9 cellular contexts compared by ENCODE assay signal in genomic region chr1:93904228-93904627, GRCh38. TPM values are rescaled to one million over a fixed set of nuclear protein-coding genes. Genes with fewer than 3 reads are reported as not detected.
DNase-seq lines count a peak whose midpoint lies in the region; TF ChIP-seq lines count a peak whose summit lies in the region.
"Had no signal": no experiment of that assay in that cellular context is flagged by ENCODE, and none has a peak within 500 bp of the region (broad histone marks: within the 10 kb centered on the region; RNA-seq: fewer than 3 reads in every experiment).

No MANE protein-coding gene starts in this region.

- no peak for TF ChIP-seq CTCF in mammary epithelial cell (conservative IDR thresholded peaks at IDR 0.05 in 1 of 2, IDR thresholded peaks at IDR 0.05 in 1 of 2; ENCODE audit: extremely low read depth in 1 of 2, insufficient read depth in 1 of 2, low read depth in 1 of 2, low read length in 2 of 2)
- no peak for TF ChIP-seq CTCF in MCF 10A (IDR thresholded peaks at IDR 0.05; ENCODE audit: unreplicated experiment)
- no peak for TF ChIP-seq CTCF in PC-9 (conservative IDR thresholded peaks at IDR 0.05)
- no peak for TF ChIP-seq CTCF in fibroblast of lung (conservative IDR thresholded peaks at IDR 0.05 in 1 of 2, IDR thresholded peaks at IDR 0.05 in 1 of 2; ENCODE audit: low read depth in 1 of 2, low read length in 2 of 2)

- H3K4me1 Mint-ChIP-seq in MCF 10A (ENCODE audit: insufficient read depth, unreplicated experiment) = peaks cover 16% of the 10 kb centered on the region

- H3K4me2 ChIP-seq in mammary epithelial cell (ENCODE audit: insufficient read depth, low read depth, low read length) = peak overlapping the region; percentile 93
- H3K4me2 ChIP-seq in PC-9 = peak overlapping the region; percentile 92
- H3K4me2 ChIP-seq in fibroblast of lung (ENCODE audit: extremely low read depth, insufficient read depth, low read length) = no peak overlapping the region

- DNase-seq in mammary epithelial cell (peak; percentile 2), MCF 10A (ENCODE audit: unreplicated experiment) (no peak), PC-9 (peak in 1 of 2 experiments; percentile 28), fibroblast of lung (ENCODE audit: low read depth in 2 of 2) (peak; percentile 2 to 34), AG08396 (ENCODE audit: low spot score) (no peak), NCI-H2029 (lab: John Stamatoyannopoulos, UW) (no peak), posterior cingulate gyrus (no peak), NCI-H345 (lab: John Stamatoyannopoulos, UW) (no peak)
- DNase-seq: heart left ventricle had no signal

- H3K9ac ChIP-seq in mammary epithelial cell (ENCODE audit: insufficient read depth, low read length) (no peak overlapping the region), fibroblast of lung (ENCODE audit: insufficient read depth, low read length) (no peak overlapping the region)

- POLR2A ChIA-PET in MCF 10A (lab: Yijun Ruan, JAX) (interaction anchor here (2.6 kb wide), 1 partner anchor 25 kb away, joined by 9 read pairs; the partner anchor contains the start of gene DNTTIP2), PC-9 (lab: Charles Lee; ENCODE audit: unreplicated experiment) (interaction anchor here (0.6 kb wide), 1 partner anchor 214 kb away, joined by 3 read pairs; no protein-coding TSS in a partner anchor)

- H3K27ac ChIP-seq in mammary epithelial cell (ENCODE audit: insufficient read depth, low read depth, low read length) = peak overlapping the region; percentile 29
- H3K27ac ChIP-seq in PC-9 = peak overlapping the region; percentile 80
- no peak overlapping the region for H3K27ac ChIP-seq in fibroblast of lung (ENCODE audit: insufficient read depth, low read length)

- H3F3A ChIP-seq in PC-9 (ENCODE audit: insufficient read depth, low read depth) = peaks cover 55% of the 10 kb centered on the region

- H3K4me3 ChIP-seq in mammary epithelial cell (replicated peaks in 1 of 3; ENCODE audit: insufficient read depth in 1 of 3, low read depth in 2 of 3, low read length in 3 of 3) = peak overlapping the region in 2 of 3 experiments; percentile 7 to 90
- peak overlapping the region; percentile 68; the same call in 1 of the 2 replicates for H3K4me3 ChIP-seq in PC-9
- H3K4me3 ChIP-seq in fibroblast of lung (replicated peaks in 1 of 4; ENCODE audit: control extremely low read depth in 1 of 4, insufficient read depth in 1 of 4, low read depth in 3 of 4, low read length in 4 of 4) = no peak overlapping the region

- no peaks in the 10 kb centered on the region for H3K9me3 Mint-ChIP-seq in MCF 10A (ENCODE audit: unreplicated experiment)

- no peaks in the 10 kb centered on the region for H3K9me2 ChIP-seq in PC-9 (ENCODE audit: insufficient read depth)

- H3K4me3 Mint-ChIP-seq in MCF 10A (ENCODE audit: unreplicated experiment) = no peak overlapping the region

- no peaks in the 10 kb centered on the region for H3K27me3 ChIP-seq in mammary epithelial cell (ENCODE audit: insufficient read depth, low read length)
- H3K27me3 ChIP-seq in PC-9 (ENCODE audit: insufficient read depth, low read depth) = no peaks in the 10 kb centered on the region
- no peaks in the 10 kb centered on the region for H3K27me3 ChIP-seq in fibroblast of lung (ENCODE audit: control insufficient read depth, insufficient read depth, low read length)
- H3K27me3 ChIP-seq: heart left ventricle had no signal

- H3K4me1 ChIP-seq in mammary epithelial cell (ENCODE audit: insufficient read depth, low read length) (peaks cover 16% of the 10 kb centered on the region), PC-9 (replicated peaks; ENCODE audit: insufficient read depth) (peaks cover 37% of the 10 kb centered on the region), fibroblast of lung (ENCODE audit: control insufficient read depth, extremely low read depth, insufficient read depth, low read length) (peaks cover 3% of the 10 kb centered on the region)

- CTCF ChIA-PET in mammary epithelial cell (lab: Charles Lee; ENCODE audit: low non-redundant PET) (no interaction called here), MCF 10A (lab: Yijun Ruan, JAX) (no interaction called here), PC-9 (lab: Charles Lee) (no interaction called here)

- peaks cover 96% of the 10 kb centered on the region for H3K79me2 ChIP-seq in mammary epithelial cell (ENCODE audit: insufficient read depth, low read length)
- H3K79me2 ChIP-seq in PC-9 (ENCODE audit: low read depth) = peaks cover 98% of the 10 kb centered on the region
- H3K79me2 ChIP-seq in fibroblast of lung (ENCODE audit: control insufficient read depth, insufficient read depth, low read length) = peaks cover 48% of the 10 kb centered on the region

- H3K27me3 Mint-ChIP-seq in MCF 10A (ENCODE audit: insufficient read depth, unreplicated experiment) = no peaks in the 10 kb centered on the region

- 44% methylated on average over 2 of the region's 2 CpGs for WGBS in mammary epithelial cell (ENCODE audit: low coverage, missing lambda C conversion rate)

- BruUV-seq in mammary epithelial cell (replicated peaks; lab: Mats Ljungman, UMichigan) (no TSS peak), MCF 10A (replicated peaks; lab: Mats Ljungman, UMichigan) (no TSS peak), PC-9 (replicated peaks; lab: Mats Ljungman, UMichigan) (no TSS peak)

- in situ Hi-C loops in mammary epithelial cell (cut with MboI; ENCODE audit: low sequenced_read_pairs in 2 of 2) = no loop called here

- dilution Hi-C loops in mammary epithelial cell (cut with HindIII; ENCODE audit: low sequenced_read_pairs) = no loop called here

- H2AFZ ChIP-seq in mammary epithelial cell (ENCODE audit: low read depth, low read length) (no peak overlapping the region), PC-9 (no peak overlapping the region), fibroblast of lung (ENCODE audit: low read length) (no peak overlapping the region)

- no peak overlapping the region for H3K27ac Mint-ChIP-seq in MCF 10A (ENCODE audit: low read depth, unreplicated experiment)

- intact Hi-C loops in mammary epithelial cell (cut with micrococcal nuclease) (loop anchor here (10.0 kb wide), 1 partner anchor 331 kb away; the partner anchor contains the start of gene ARHGAP29), MCF 10A (cut with micrococcal nuclease) (no loop called here), PC-9 (cut with micrococcal nuclease; ENCODE audit: unreplicated experiment) (loop anchor here (5.0 kb wide), 1 partner anchor 558 kb away; no protein-coding TSS in a partner anchor), posterior cingulate gyrus (cut with DNase I) (no loop called here)

- H3K9me3 ChIP-seq in mammary epithelial cell (replicated peaks; ENCODE audit: insufficient read depth, low read length) = no peaks in the 10 kb centered on the region
- no peaks in the 10 kb centered on the region for H3K9me3 ChIP-seq in PC-9 (ENCODE audit: insufficient read depth, low read depth)
- no peaks in the 10 kb centered on the region for H3K9me3 ChIP-seq in fibroblast of lung (ENCODE audit: control insufficient read depth, insufficient read depth, low read depth, low read length)
- H3K9me3 ChIP-seq: heart left ventricle had no signal

- H4K20me1 ChIP-seq in mammary epithelial cell (ENCODE audit: insufficient read depth, low read length) (peaks cover 1% of the 10 kb centered on the region), PC-9 (ENCODE audit: insufficient read depth) (peaks cover 81% of the 10 kb centered on the region), fibroblast of lung (ENCODE audit: control insufficient read depth, extremely low read depth, insufficient read depth, low read length) (no peaks in the 10 kb centered on the region)

- H3K36me3 ChIP-seq in mammary epithelial cell (ENCODE audit: insufficient read depth, low read length) (peaks cover 32% of the 10 kb centered on the region), PC-9 (ENCODE audit: low read depth) (peaks cover 73% of the 10 kb centered on the region), fibroblast of lung (ENCODE audit: control insufficient read depth, insufficient read depth, low read length) (no peaks in the 10 kb centered on the region)

- H3K36me3 Mint-ChIP-seq in MCF 10A (ENCODE audit: insufficient read depth, unreplicated experiment) = no peaks in the 10 kb centered on the region

RNA-seq across cellular contexts. Expression of gene GCLM, which starts 5.0 kb away (rescaled TPM):
- total RNA-seq in mammary epithelial cell (100 to 1,000 TPM in 1 of 2 donors, 10 to 100 TPM in 1; 96.5 to 129 TPM), MCF 10A (2022) (21.1 and 21.3 TPM in 2 replicates), PC-9 (2021) (270 and 272 TPM in 2 replicates), fibroblast of lung (16.2 and 28.6 TPM in 2 replicates)
- polyA plus RNA-seq in mammary epithelial cell (108 TPM), fibroblast of lung (35.8 and 45.4 TPM in 2 replicates)
- polyA minus RNA-seq in mammary epithelial cell (123 TPM), fibroblast of lung (ENCODE audit: low replicate concordance) (3.4 and 3.5 TPM in 2 replicates)
- 28.0 and 29.9 TPM in 2 replicates for polyA plus RNA-seq in fibroblast of lung (2012)

RNA-seq across cellular contexts. Expression of gene DNTTIP2, which starts 25.2 kb away (rescaled TPM):
- 10 to 100 TPM; 40.5 to 74.9 TPM for total RNA-seq in mammary epithelial cell
- 22.1 TPM for polyA plus RNA-seq in mammary epithelial cell
- polyA minus RNA-seq in mammary epithelial cell = 12.2 TPM
- 78.1 and 96.5 TPM in 2 replicates for total RNA-seq in MCF 10A (2022)
- 85.7 and 93.4 TPM in 2 replicates for total RNA-seq in PC-9 (2021)
- total RNA-seq in fibroblast of lung = 19.2 and 20.8 TPM in 2 replicates
- 32.8 and 34.9 TPM in 2 replicates for polyA plus RNA-seq in fibroblast of lung
- 38.2 and 48.1 TPM in 2 replicates for polyA plus RNA-seq in fibroblast of lung (2012)
- polyA minus RNA-seq in fibroblast of lung (ENCODE audit: low replicate concordance) = 2.0 and 10.4 TPM in 2 replicates

Comparison
In these comparisons a context has a peak if more than half of its experiments do, and no peak if none do; other contexts are left out.
1. DNase-seq: peak in mammary epithelial cell (single experiment) and fibroblast of lung (2 of 2); none in MCF 10A (single experiment), AG08396 (single experiment), NCI-H2029 (single experiment), posterior cingulate gyrus (0 of 10) and NCI-H345 (single experiment).
2. intact Hi-C loops: an anchor here in mammary epithelial cell (10.0 kb wide) and PC-9 (5.0 kb wide); none called in MCF 10A and posterior cingulate gyrus.
3. H3K4me3 ChIP-seq: peak in mammary epithelial cell (2 of 3) and PC-9 (single experiment); none in fibroblast of lung (0 of 4).